23 cellular contexts compared by ENCODE assay signal in genomic region chr6:396126-396520, GRCh38. TPM values are rescaled to one million over a fixed set of nuclear protein-coding genes. Genes with fewer than 3 reads are reported as not detected.
A peak's percentile ranks its signal among the peaks of the same experiment; 100 is the strongest.
DNase-seq lines count a peak whose midpoint lies in the region; ATAC-seq, FAIRE-seq and TF ChIP-seq lines count a peak whose summit lies in the region.
"Had no signal": no experiment of that assay in that cellular context is flagged by ENCODE, and none has a peak within 500 bp of the region (broad histone marks: within the 10 kb centered on the region; RNA-seq: fewer than 3 reads in every experiment).

No MANE protein-coding gene starts in this region.

- peak overlapping the region; percentile 89 for H3K4me3 Mint-ChIP-seq in activated naive CD4-positive, alpha-beta T cell treated with anti-CD3 and anti-CD28 coated beads, Interleukin-2, amount 10 ng/mL, durations not matched to agents 7 days and 5 days
- peak overlapping the region; percentile 96 for H3K4me3 Mint-ChIP-seq in activated T-helper 1 cell treated with anti-CD3 and anti-CD28 coated beads, Interleukin-12 subunit alpha, Interleukin-12 subunit beta, Interleukin-2, Interleukin-4 antibody, amounts not matched to agents 30 ng/mL and 10 ng/mL and 1 ng/mL, durations not matched to agents 14 hours and 24 hours and 36 hours
- H3K4me3 Mint-ChIP-seq in stimulated activated memory B cell treated with anti-CD40 and anti-IgM and Interleukin-4, amounts not matched to agents 10 μg/mL and 1 μg/mL and 100 μg/mL, for 72 hours: peak overlapping the region; percentile 92
- H3K4me3 Mint-ChIP-seq: naive thymus-derived CD8-positive, alpha-beta T cell; WTC11 had no signal

- peaks cover 3% of the 10 kb centered on the region for H3K27me3 Mint-ChIP-seq in activated naive CD4-positive, alpha-beta T cell treated with anti-CD3 and anti-CD28 coated beads, Interleukin-2, amount 10 ng/mL, durations not matched to agents 7 days and 5 days
- no peaks in the 10 kb centered on the region for H3K27me3 Mint-ChIP-seq in activated T-helper 1 cell treated with anti-CD3 and anti-CD28 coated beads, Interleukin-12 subunit alpha, Interleukin-12 subunit beta, Interleukin-2, Interleukin-4 antibody, amounts not matched to agents 30 ng/mL and 10 ng/mL and 1 ng/mL, durations not matched to agents 14 hours and 24 hours and 36 hours (ENCODE audit: insufficient read depth)
- no peaks in the 10 kb centered on the region for H3K27me3 Mint-ChIP-seq in stimulated activated memory B cell treated with anti-CD40 and anti-IgM and Interleukin-4, amounts not matched to agents 10 μg/mL and 1 μg/mL and 100 μg/mL, for 72 hours

- FAIRE-seq in GM12892 (lab: Jason Lieb, UNC): peak; percentile 33

- H3K4me1 Mint-ChIP-seq in activated naive CD4-positive, alpha-beta T cell treated with anti-CD3 and anti-CD28 coated beads, Interleukin-2, amount 10 ng/mL, durations not matched to agents 7 days and 5 days: peaks cover 67% of the 10 kb centered on the region
- H3K4me1 Mint-ChIP-seq in activated T-helper 1 cell treated with anti-CD3 and anti-CD28 coated beads, Interleukin-12 subunit alpha, Interleukin-12 subunit beta, Interleukin-2, Interleukin-4 antibody, amounts not matched to agents 30 ng/mL and 10 ng/mL and 1 ng/mL, durations not matched to agents 14 hours and 24 hours and 36 hours (ENCODE audit: low read depth): peaks cover 57% of the 10 kb centered on the region
- peaks cover 65% of the 10 kb centered on the region for H3K4me1 Mint-ChIP-seq in stimulated activated memory B cell treated with anti-CD40 and anti-IgM and Interleukin-4, amounts not matched to agents 10 μg/mL and 1 μg/mL and 100 μg/mL, for 72 hours

- H3K9me3 Mint-ChIP-seq in activated naive CD4-positive, alpha-beta T cell treated with anti-CD3 and anti-CD28 coated beads, Interleukin-2, amount 10 ng/mL, durations not matched to agents 7 days and 5 days: no peaks in the 10 kb centered on the region
- no peaks in the 10 kb centered on the region for H3K9me3 Mint-ChIP-seq in activated T-helper 1 cell treated with anti-CD3 and anti-CD28 coated beads, Interleukin-12 subunit alpha, Interleukin-12 subunit beta, Interleukin-2, Interleukin-4 antibody, amounts not matched to agents 30 ng/mL and 10 ng/mL and 1 ng/mL, durations not matched to agents 14 hours and 24 hours and 36 hours
- no peaks in the 10 kb centered on the region for H3K9me3 Mint-ChIP-seq in stimulated activated memory B cell treated with anti-CD40 and anti-IgM and Interleukin-4, amounts not matched to agents 10 μg/mL and 1 μg/mL and 100 μg/mL, for 72 hours
- H3K9me3 Mint-ChIP-seq: naive thymus-derived CD8-positive, alpha-beta T cell; WTC11 had no signal

- no peak for ATAC-seq in stimulated activated memory B cell treated with anti-CD40 and anti-IgM and Interleukin-4, amounts not matched to agents 10 μg/mL and 1 μg/mL and 100 μg/mL, for 72 hours
- ATAC-seq in HG03139 (IDR thresholded peaks at IDR 0.05; ENCODE audit: unreplicated experiment): no peak
- ATAC-seq: naive thymus-derived CD8-positive, alpha-beta T cell; right lobe of liver; WTC11 had no signal

- intact Hi-C loops in activated T-helper 1 cell treated with anti-CD3 and anti-CD28 coated beads, Interleukin-12 subunit alpha, Interleukin-12 subunit beta, Interleukin-2, Interleukin-4 antibody, amounts not matched to agents 30 ng/mL and 10 ng/mL and 1 ng/mL, durations not matched to agents 14 hours and 24 hours and 36 hours (cut with micrococcal nuclease): no loop called here

- peak overlapping the region; percentile 55 for H3K27ac Mint-ChIP-seq in activated naive CD4-positive, alpha-beta T cell treated with anti-CD3 and anti-CD28 coated beads, Interleukin-2, amount 10 ng/mL, durations not matched to agents 7 days and 5 days
- H3K27ac Mint-ChIP-seq in activated T-helper 1 cell treated with anti-CD3 and anti-CD28 coated beads, Interleukin-12 subunit alpha, Interleukin-12 subunit beta, Interleukin-2, Interleukin-4 antibody, amounts not matched to agents 30 ng/mL and 10 ng/mL and 1 ng/mL, durations not matched to agents 14 hours and 24 hours and 36 hours: peak overlapping the region; percentile 91
- H3K27ac Mint-ChIP-seq in stimulated activated memory B cell treated with anti-CD40 and anti-IgM and Interleukin-4, amounts not matched to agents 10 μg/mL and 1 μg/mL and 100 μg/mL, for 72 hours: peak overlapping the region; percentile 64
- H3K27ac Mint-ChIP-seq: WTC11 had no signal

- H3K36me3 Mint-ChIP-seq in activated naive CD4-positive, alpha-beta T cell treated with anti-CD3 and anti-CD28 coated beads, Interleukin-2, amount 10 ng/mL, durations not matched to agents 7 days and 5 days: peaks cover 74% of the 10 kb centered on the region
- peaks cover 76% of the 10 kb centered on the region for H3K36me3 Mint-ChIP-seq in activated T-helper 1 cell treated with anti-CD3 and anti-CD28 coated beads, Interleukin-12 subunit alpha, Interleukin-12 subunit beta, Interleukin-2, Interleukin-4 antibody, amounts not matched to agents 30 ng/mL and 10 ng/mL and 1 ng/mL, durations not matched to agents 14 hours and 24 hours and 36 hours (ENCODE audit: low read depth)
- peaks cover 84% of the 10 kb centered on the region for H3K36me3 Mint-ChIP-seq in stimulated activated memory B cell treated with anti-CD40 and anti-IgM and Interleukin-4, amounts not matched to agents 10 μg/mL and 1 μg/mL and 100 μg/mL, for 72 hours

- no peak for DNase-seq in activated naive CD4-positive, alpha-beta T cell treated with anti-CD3 and anti-CD28 coated beads, Interleukin-2, amount 10 ng/mL, durations not matched to agents 7 days and 5 days
- no peak for DNase-seq in activated naive CD4-positive, alpha-beta T cell treated with Interleukin-2 at 50 U/mL for 16 hours
- DNase-seq in GM12892 (ENCODE audit: insufficient read length): no peak
- DNase-seq in activated T-helper 1 cell treated with anti-CD3 and anti-CD28 coated beads, Interleukin-12 subunit alpha, Interleukin-12 subunit beta, Interleukin-2, Interleukin-4 antibody, amounts not matched to agents 30 ng/mL and 10 ng/mL and 1 ng/mL, durations not matched to agents 14 hours and 24 hours and 36 hours (ENCODE audit: low spot score): no peak
- DNase-seq in NCI-H748 treated with DMSO at 0.1 percent for 48 hours (lab: John Stamatoyannopoulos, UW): no peak
- DNase-seq in stimulated activated CD8-positive, alpha-beta memory T cell treated with anti-CD3 and anti-CD28 coated beads, Interleukin-4, amount 100 ng/mL, for 48 hours: no peak
- DNase-seq: amygdala; caudate nucleus; COR-L47; esophagus squamous epithelium; HCEC 1CT; mesenchymal stem cell; naive thymus-derived CD8-positive, alpha-beta T cell; NCI-H1436 treated with DMSO at 0.1 percent for 48 hours; NCI-H2171; NCI-H526 treated with DMSO at 0.1 percent for 48 hours; right lobe of liver; SIG-M5; stimulated activated CD4-positive, alpha-beta T cell treated with anti-CD3 and anti-CD28 coated beads, Interleukin-15, amount 100 ng/mL, for 24 hours; stimulated activated naive CD4-positive, alpha-beta T cell had no signal

- peak; percentile 1; the same call in 1 of the 2 replicates for TF ChIP-seq POLR2A in GM12892 (IDR thresholded peaks at IDR 0.05; ENCODE audit: low read depth, low read length)

- CTCF ChIA-PET in activated naive CD4-positive, alpha-beta T cell treated with anti-CD3 and anti-CD28 coated beads, Interleukin-2, amount 10 ng/mL, durations not matched to agents 7 days and 5 days (lab: Charles Lee): interaction anchor here (3.2 kb wide), 1 partner anchor 8 kb away, joined by 15 read pairs; no protein-coding TSS in a partner anchor

RNA-seq across cellular contexts. Expression of gene IRF4, which starts 4.6 kb away (rescaled TPM):
- polyA plus RNA-seq in GM12892 (2012; ENCODE audit: missing spikeins): 248 TPM
- 911 and 929 TPM in 2 replicates for total RNA-seq in activated T-helper 1 cell treated with anti-CD3 and anti-CD28 coated beads, Interleukin-12 subunit alpha, Interleukin-12 subunit beta, Interleukin-2, Interleukin-4 antibody, amounts not matched to agents 30 ng/mL and 10 ng/mL and 1 ng/mL, durations not matched to agents 14 hours and 24 hours and 36 hours
